In the genomic region with DNA sequence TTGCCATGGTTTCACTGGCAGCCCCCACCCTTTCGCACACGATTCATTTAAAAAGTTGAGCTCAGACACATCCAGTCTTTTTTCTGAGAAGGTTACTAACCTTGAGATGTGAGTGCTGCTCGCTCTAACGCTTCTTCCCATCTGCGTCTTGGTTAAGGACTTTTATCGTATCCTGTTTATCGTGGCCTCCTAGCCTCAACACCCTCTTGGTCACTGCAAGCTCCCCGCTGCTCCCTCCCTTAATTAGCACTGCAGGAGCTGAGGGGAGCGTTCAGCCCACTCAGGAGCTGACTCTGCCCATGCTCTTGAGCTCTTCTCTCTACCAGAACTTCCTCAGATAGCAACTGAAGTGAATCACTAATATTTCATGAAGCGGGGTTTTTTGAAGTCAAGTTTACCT, we compare ENCODE assay signal across 13 cellular contexts. TPM values are rescaled to one million over a fixed set of nuclear protein-coding genes. Genes with fewer than 3 reads are reported as not detected.
DNase-seq lines count a peak whose midpoint lies in the region; ATAC-seq and TF ChIP-seq lines count a peak whose summit lies in the region.
"Had no signal": no experiment of that assay in that cellular context is flagged by ENCODE, and none has a peak within 500 bp of the region (broad histone marks: within the 10 kb centered on the region; RNA-seq: fewer than 3 reads in every experiment).

No MANE protein-coding gene starts in this region.

- DNase-seq in activated naive CD4-positive, alpha-beta T cell treated with anti-CD3 and anti-CD28 coated beads for 36 hours: peak; percentile 37
- no peak for DNase-seq in naive thymus-derived CD8-positive, alpha-beta T cell
- no peak for DNase-seq in GM03348 (ENCODE audit: low spot score)
- no peak for DNase-seq in NCI-H526 treated with DMSO at 0.1 percent for 48 hours (lab: John Stamatoyannopoulos, UW)
- DNase-seq: Calu3, KBM-7, NCI-H1694 treated with DMSO at 0.1 percent for 48 hours, SIG-M5, testis had no signal

- no peaks in the 10 kb centered on the region for H3K27me3 Mint-ChIP-seq in activated naive CD4-positive, alpha-beta T cell treated with anti-CD3 and anti-CD28 coated beads for 36 hours (ENCODE audit: low read depth)
- H3K27me3 Mint-ChIP-seq in naive thymus-derived CD8-positive, alpha-beta T cell: no peaks in the 10 kb centered on the region
- H3K27me3 Mint-ChIP-seq: activated naive CD4-positive, alpha-beta T cell treated with anti-CD3 and anti-CD28 coated beads, Interleukin-2, amount 50 U/mL, for 24 hours had no signal

- intact Hi-C loops in activated naive CD4-positive, alpha-beta T cell treated with anti-CD3 and anti-CD28 coated beads for 36 hours (cut with micrococcal nuclease): loop anchor here (1.0 kb wide), 1 partner anchor 7 kb away; no protein-coding TSS in a partner anchor

- H3K4me1 Mint-ChIP-seq in activated naive CD4-positive, alpha-beta T cell treated with anti-CD3 and anti-CD28 coated beads for 36 hours (ENCODE audit: low read depth): peaks cover 30% of the 10 kb centered on the region
- peaks cover 14 to 37% (median 27%) of the 10 kb centered on the region in 4 donors for H3K4me1 Mint-ChIP-seq in naive thymus-derived CD8-positive, alpha-beta T cell

- CTCF ChIA-PET in activated naive CD4-positive, alpha-beta T cell treated with anti-CD3 and anti-CD28 coated beads for 36 hours (lab: Charles Lee): interaction anchor here (0.5 to 2.2 kb wide), 11 partner anchors 9 to 224 kb away, joined by 3 to 7 read pairs (median 3); a partner anchor contains a TSS

- POLR2A ChIA-PET in naive thymus-derived CD8-positive, alpha-beta T cell (lab: Charles Lee): interaction anchor here (0.9 to 3.5 kb wide), 6 partner anchors 10 to 84 kb away, joined by 3 to 26 read pairs (median 4); a partner anchor contains a TSS

- TF ChIP-seq POLR2A in GM19099 (IDR thresholded peaks at IDR 0.05; ENCODE audit: extremely low read depth, insufficient read length, low read depth): peak; percentile 57

- H3K4me3 Mint-ChIP-seq in activated naive CD4-positive, alpha-beta T cell treated with anti-CD3 and anti-CD28 coated beads for 36 hours: no peak overlapping the region
- H3K4me3 Mint-ChIP-seq in naive thymus-derived CD8-positive, alpha-beta T cell: no peak overlapping the region
- H3K4me3 Mint-ChIP-seq: activated naive CD4-positive, alpha-beta T cell treated with anti-CD3 and anti-CD28 coated beads, Interleukin-2, amount 50 U/mL, for 24 hours had no signal

- H3K36me3 Mint-ChIP-seq in activated naive CD4-positive, alpha-beta T cell treated with anti-CD3 and anti-CD28 coated beads for 36 hours (ENCODE audit: low read depth): peaks cover 7% of the 10 kb centered on the region
- H3K36me3 Mint-ChIP-seq in naive thymus-derived CD8-positive, alpha-beta T cell: peaks cover 0 to 2% (median 0%) of the 10 kb centered on the region in 3 donors

- H3K27ac Mint-ChIP-seq in activated naive CD4-positive, alpha-beta T cell treated with anti-CD3 and anti-CD28 coated beads for 36 hours: no peak overlapping the region
- H3K27ac Mint-ChIP-seq in naive thymus-derived CD8-positive, alpha-beta T cell: no peak overlapping the region
- H3K27ac Mint-ChIP-seq: activated naive CD4-positive, alpha-beta T cell treated with anti-CD3 and anti-CD28 coated beads, Interleukin-2, amount 50 U/mL, for 24 hours had no signal

- ATAC-seq in HG02870 (IDR thresholded peaks at IDR 0.05; ENCODE audit: unreplicated experiment): peak; percentile 12
- peak; percentile 52 to 70 for ATAC-seq in naive thymus-derived CD8-positive, alpha-beta T cell
- ATAC-seq in GM18907 (IDR thresholded peaks at IDR 0.05; ENCODE audit: unreplicated experiment): no peak

- H3K9me3 Mint-ChIP-seq in activated naive CD4-positive, alpha-beta T cell treated with anti-CD3 and anti-CD28 coated beads for 36 hours: peaks cover 3% of the 10 kb centered on the region
- H3K9me3 Mint-ChIP-seq in naive thymus-derived CD8-positive, alpha-beta T cell: peaks cover 0 to 11% (median 0%) of the 10 kb centered on the region in 9 donors
- H3K9me3 Mint-ChIP-seq: activated naive CD4-positive, alpha-beta T cell treated with anti-CD3 and anti-CD28 coated beads, Interleukin-2, amount 50 U/mL, for 24 hours had no signal

RNA-seq across cellular contexts. Expression of a gene that starts 9.0 kb away (rescaled TPM):
- total RNA-seq in activated naive CD4-positive, alpha-beta T cell treated with anti-CD3 and anti-CD28 coated beads for 36 hours: 10 to 100 TPM; 19.4 to 19.9 TPM
- total RNA-seq in naive thymus-derived CD8-positive, alpha-beta T cell: 10 to 100 TPM; 24.6 to 26.1 TPM
- 10 to 100 TPM; 13.0 to 26.4 (median 15.6) TPM for polyA plus RNA-seq in naive thymus-derived CD8-positive, alpha-beta T cell
